ENCODE assay signal across 8 cellular contexts in the genomic region with DNA sequence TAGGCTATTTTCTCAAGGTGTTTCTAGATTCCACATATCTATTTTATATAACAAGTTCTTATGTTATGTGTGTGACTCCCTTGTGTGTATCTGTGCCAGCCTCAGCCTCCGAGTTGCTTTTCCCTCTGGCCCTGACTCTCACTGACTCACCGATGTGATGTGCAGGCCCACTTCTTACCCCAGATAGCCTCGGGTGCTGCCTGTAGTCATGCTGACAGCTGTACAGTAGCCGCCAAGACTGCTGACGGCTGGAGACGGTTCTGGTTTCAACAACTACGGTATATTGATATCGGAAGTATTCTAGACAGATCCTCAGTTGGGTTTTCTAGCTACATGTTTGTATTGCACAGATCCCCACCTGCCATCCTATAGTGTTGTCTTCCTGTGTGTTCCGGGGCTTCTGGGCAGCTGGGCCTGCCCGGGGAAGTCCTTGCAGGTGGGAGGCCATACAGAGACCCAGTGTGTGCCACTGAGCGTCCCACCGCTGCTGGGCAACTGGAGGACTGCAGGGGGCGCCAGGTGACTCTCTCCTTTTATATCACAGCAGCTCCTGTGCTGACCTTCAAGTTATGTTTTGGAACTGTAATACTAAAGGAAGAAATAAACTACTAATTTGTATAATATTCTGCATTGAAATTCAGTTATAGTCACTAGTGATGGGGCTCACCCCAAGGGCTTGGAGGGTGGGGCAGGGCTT. TPM values are rescaled to one million over a fixed set of nuclear protein-coding genes. Genes with fewer than 3 reads are reported as not detected.
DNase-seq lines count a peak whose midpoint lies in the region; FAIRE-seq and TF ChIP-seq lines count a peak whose summit lies in the region.
"Not testable (repeated sequence)": the region's sequence is repeated elsewhere in the genome, so short reads cannot be mapped to it uniquely, and the experiment has no call there.

No MANE protein-coding gene starts in this region.

- H3K4me2 ChIP-seq in PC-9; endothelial cell of umbilical vein (ENCODE audit: insufficient read depth, low read length): not testable (repeated sequence)

- H3K9me3 ChIP-seq in PC-9 (ENCODE audit: insufficient read depth, low read depth); endothelial cell of umbilical vein (replicated peaks; ENCODE audit: control insufficient read depth, insufficient read depth, low read length): not testable (repeated sequence)

- not testable (repeated sequence) for H3K9ac ChIP-seq in endothelial cell of umbilical vein (replicated peaks; ENCODE audit: extremely low read depth, insufficient read depth, low read length)

- not testable (repeated sequence) for H3K79me2 ChIP-seq in ACC112 (ENCODE audit: control insufficient read depth, insufficient read depth, low read length, unreplicated experiment); PC-9 (ENCODE audit: low read depth); endothelial cell of umbilical vein (ENCODE audit: control insufficient read depth, insufficient read depth, low read length)

- H3K27ac ChIP-seq in ACC112 (ENCODE audit: low read depth, low read length) (peak overlapping the region; percentile 98), endothelial cell of umbilical vein (ENCODE audit: insufficient read depth, low read depth, low read length) (peak overlapping the region; percentile 100)
- not testable (repeated sequence) for H3K27ac ChIP-seq in PC-9

- TF ChIP-seq CTCF in GM12873 (IDR thresholded peaks at IDR 0.05; ENCODE audit: insufficient read depth, low read depth, low read length, missing control alignments) (peak; percentile 46), PC-9 (conservative IDR thresholded peaks at IDR 0.05) (peak; percentile 56), endothelial cell of umbilical vein (IDR thresholded peaks at IDR 0.05; ENCODE audit: extremely low read depth in 1 of 2, insufficient read depth in 1 of 2, low read depth in 1 of 2, low read length in 2 of 2) (peak in 1 of 2 donors; percentile 43)

- CTCF ChIA-PET in PC-9 (lab: Charles Lee) (interaction anchor here (0.6 kb wide), 1 partner anchor 245 kb away, joined by 3 read pairs; no protein-coding TSS in a partner anchor), endothelial cell of umbilical vein (lab: Charles Lee) (interaction anchor here (0.6 to 1.3 kb wide), 4 partner anchors 51 to 117 kb away, joined by 3 to 6 read pairs (median 4); no protein-coding TSS in a partner anchor)

- not testable (repeated sequence) for H3K9me1 ChIP-seq in endothelial cell of umbilical vein (replicated peaks; ENCODE audit: control insufficient read depth, extremely low read depth, insufficient read depth, low read length)

- not testable (repeated sequence) for H3K27me3 ChIP-seq in ACC112 (ENCODE audit: insufficient read depth, low read length); PC-9 (ENCODE audit: insufficient read depth, low read depth); endothelial cell of umbilical vein (ENCODE audit: control insufficient read depth in 2 of 2, insufficient read depth in 2 of 2, low read length in 2 of 2)

- not testable (repeated sequence) for H3K4me3 ChIP-seq in ACC112 (ENCODE audit: low read depth, low read length); PC-9; endothelial cell of umbilical vein (replicated peaks in 1 of 3; ENCODE audit: insufficient read depth in 1 of 3, low read depth in 1 of 3, low read length in 3 of 3); skeletal muscle cell (ENCODE audit: low read depth, low read length)

- DNase-seq in HPDE6-E6E7 (ENCODE audit: extremely low spot score) (peak; percentile 19), PC-9 (peak in 1 of 2 experiments; percentile 60), endothelial cell of umbilical vein (ENCODE audit: low read depth, low spot score) (peak; percentile 36), kidney glomerular epithelial cell (lab: John Stamatoyannopoulos, UW) (peak; percentile 44), skeletal muscle cell (ENCODE audit: low read depth) (peak; percentile 60)
- peak; percentile 53 for DNase-seq in activated T-cell treated with anti-CD3 and anti-CD28 coated beads, Interleukin-2, amount 50 U/mL, for 1 hour

- intact Hi-C loops in PC-9 (cut with micrococcal nuclease; ENCODE audit: unreplicated experiment) (loop anchor here (2.0 kb wide), 1 partner anchor 429 kb away; no protein-coding TSS in a partner anchor), endothelial cell of umbilical vein (cut with micrococcal nuclease) (loop anchor here (1.0 to 10.0 kb wide), 3 partner anchors 52 to 441 kb away; a partner anchor contains a TSS)

- H3K4me1 ChIP-seq in ACC112 (ENCODE audit: control insufficient read depth, insufficient read depth, low read length, unreplicated experiment) (peaks cover 27% of the 10 kb centered on the region), endothelial cell of umbilical vein (ENCODE audit: control insufficient read depth, extremely low read depth, insufficient read depth, low read length) (peaks cover 24% of the 10 kb centered on the region)
- H3K4me1 ChIP-seq in PC-9 (replicated peaks; ENCODE audit: insufficient read depth) = not testable (repeated sequence)

- not testable (repeated sequence) for H3K36me3 ChIP-seq in ACC112 (ENCODE audit: insufficient read depth, low read length); PC-9 (ENCODE audit: low read depth); endothelial cell of umbilical vein (ENCODE audit: control insufficient read depth in 2 of 2, extremely low read depth in 1 of 2, insufficient read depth in 2 of 2, low read length in 2 of 2)

- not testable (repeated sequence) for BruUV-seq in PC-9 (replicated peaks; lab: Mats Ljungman, UMichigan); endothelial cell of umbilical vein (replicated peaks; lab: Mats Ljungman, UMichigan)

- FAIRE-seq in endothelial cell of umbilical vein (lab: Jason Lieb, UNC) = not testable (repeated sequence)

- not testable (repeated sequence) for H2AFZ ChIP-seq in ACC112 (ENCODE audit: low read length, unreplicated experiment); PC-9; endothelial cell of umbilical vein (ENCODE audit: low read depth, low read length)

- POLR2A ChIA-PET in PC-9 (lab: Charles Lee; ENCODE audit: unreplicated experiment); endothelial cell of umbilical vein (lab: Charles Lee): not testable (repeated sequence)

- dilution Hi-C loops in endothelial cell of umbilical vein (cut with MboI; ENCODE audit: extremely low pct_ligation_motif_present, low sequenced_read_pairs) = not testable (repeated sequence)

- H4K20me1 ChIP-seq in PC-9 (ENCODE audit: insufficient read depth); endothelial cell of umbilical vein (replicated peaks; ENCODE audit: control insufficient read depth, extremely low read depth, insufficient read depth, low read length): not testable (repeated sequence)

- H3K9me2 ChIP-seq in PC-9 (ENCODE audit: insufficient read depth) = not testable (repeated sequence)

- not testable (repeated sequence) for TF ChIP-seq POLR2A in endothelial cell of umbilical vein (IDR thresholded peaks at IDR 0.05; ENCODE audit: low read depth, low read length)

- H3F3A ChIP-seq in PC-9 (ENCODE audit: insufficient read depth, low read depth) = not testable (repeated sequence)

TF ChIP-seq in endothelial cell of umbilical vein, 7 proteins besides CTCF, POLR2A, EP300 and RAD21:
- peak; percentile 10 for TF ChIP-seq POLR2AphosphoS5 (IDR thresholded peaks at IDR 0.05; ENCODE audit: insufficient read depth, low read depth, low read length)

RNA-seq across cellular contexts. Expression of a gene that starts 55.2 kb away (rescaled TPM):
- total RNA-seq in PC-9 (2021) = 1.3 and 1.9 TPM in 2 replicates
- 56.4 and 64.7 TPM in 2 replicates for total RNA-seq in endothelial cell of umbilical vein
- polyA plus RNA-seq in endothelial cell of umbilical vein = 49.6 and 58.5 TPM in 2 replicates
- 23.3 and 33.3 TPM in 2 replicates for polyA plus RNA-seq in endothelial cell of umbilical vein (2011; cell fraction: cytosol; rRNA removed)
- 120 and 126 TPM in 2 replicates for polyA plus RNA-seq in endothelial cell of umbilical vein (2011; cell fraction: nucleus; rRNA removed)
- 24.0 and 41.2 TPM in 2 replicates for polyA plus RNA-seq in endothelial cell of umbilical vein (2012)
- polyA minus RNA-seq in endothelial cell of umbilical vein = 42.4 and 45.1 TPM in 2 replicates
- polyA minus RNA-seq in endothelial cell of umbilical vein (2011; cell fraction: cytosol; rRNA and poly(A)+ RNA removed) = 0.41 TPM
- polyA minus RNA-seq in endothelial cell of umbilical vein (2011; cell fraction: nucleus; rRNA and poly(A)+ RNA removed) = 40.9 and 62.8 TPM in 2 replicates

Comparison
In these comparisons a context has a peak if more than half of its experiments do, and no peak if none do; other contexts are left out.
1. RNA of a gene that starts 55.2 kb away (total RNA-seq): 56.4 to 64.7 TPM in endothelial cell of umbilical vein; 1.3 to 1.9 TPM in PC-9; every median in the first group is over 10 times any median in the second.